In the genomic region with DNA sequence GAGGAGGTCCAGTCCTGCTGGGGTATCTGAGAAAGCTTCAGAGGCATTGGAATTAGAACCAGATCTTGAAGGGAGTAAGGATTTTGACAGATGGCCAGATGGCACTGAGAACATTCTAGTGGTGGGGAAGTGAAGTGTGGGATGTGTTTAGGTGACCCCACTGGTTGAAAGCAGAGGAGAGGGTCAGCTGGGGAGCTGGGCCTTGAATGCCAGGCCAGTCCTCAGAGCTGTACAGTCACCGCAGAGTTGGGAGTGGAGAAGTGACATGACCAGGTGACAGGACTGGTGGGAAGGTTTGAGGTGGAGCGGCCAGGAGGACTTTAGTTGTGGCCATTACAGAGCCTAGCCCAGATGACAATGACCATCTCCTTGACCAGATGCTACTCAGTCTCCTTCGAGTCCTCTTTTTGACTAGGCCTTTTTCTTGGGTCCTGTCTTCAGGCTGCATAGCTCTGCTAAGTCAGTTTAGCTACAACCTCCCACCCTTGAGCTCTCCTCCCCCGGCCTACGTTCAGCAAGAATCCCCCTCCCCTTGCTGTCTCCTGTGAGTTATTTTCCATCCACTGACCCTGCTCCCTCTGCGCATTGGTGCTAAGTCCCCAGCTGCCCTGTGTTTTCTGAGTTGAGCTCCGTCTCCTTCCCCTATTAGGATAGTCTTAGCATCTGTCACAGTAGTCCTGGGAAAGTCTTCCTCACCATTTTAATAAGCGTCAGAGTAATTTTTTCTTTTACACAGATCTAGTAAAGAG, we compare ENCODE assay signal across 19 cellular contexts. TPM values are rescaled to one million over a fixed set of nuclear protein-coding genes. Genes with fewer than 3 reads are reported as not detected.
A peak's percentile ranks its signal among the peaks of the same experiment; 100 is the strongest.
DNase-seq lines count a peak whose midpoint lies in the region; ATAC-seq, FAIRE-seq and TF ChIP-seq lines count a peak whose summit lies in the region.
"Had no signal": no experiment of that assay in that cellular context is flagged by ENCODE, and none has a peak within 500 bp of the region (broad histone marks: within the 10 kb centered on the region; RNA-seq: fewer than 3 reads in every experiment).

No MANE protein-coding gene starts in this region.

- H4K20me1 ChIP-seq in H1 (replicated peaks in 1 of 2; ENCODE audit: control insufficient read depth in 1 of 2, insufficient read depth in 2 of 2, low read length in 2 of 2): peaks cover under 1 to 2% of the 10 kb centered on the region in 2 experiments

- H2BK12ac ChIP-seq in H1 (ENCODE audit: low read depth, low read length): 0 out of 2 replicates have a peak overlapping the region, but pooled peaks have one; percentile 2

- peaks cover 9 to 80% (median 40%) of the 10 kb centered on the region in 4 donors for H3K4me1 Mint-ChIP-seq in CD4-positive, CD25-positive, alpha-beta regulatory T cell
- peaks cover 71% of the 10 kb centered on the region for H3K4me1 Mint-ChIP-seq in nephron

- no peak overlapping the region for H2BK5ac ChIP-seq in H1 (ENCODE audit: low read depth, low read length)

- H2BK20ac ChIP-seq in H1 (ENCODE audit: low read length): peak overlapping the region; percentile 52; the same call in 1 of the 2 replicates

- H3K4me2 ChIP-seq in H1 (ENCODE audit: insufficient read depth in 1 of 2, low read depth in 2 of 2, low read length in 2 of 2): peak overlapping the region in 1 of 2 experiments; percentile 36; a peak in 1 of 4 replicates

- H3K4me1 ChIP-seq in CD4-positive, CD25-positive, alpha-beta regulatory T cell (ENCODE audit: control insufficient read depth, insufficient read depth, low read length, poor library complexity, severe bottlenecking): no peaks in the 10 kb centered on the region
- peaks cover 22 to 45% (median 31%) of the 10 kb centered on the region in 4 experiments for H3K4me1 ChIP-seq in H1 (replicated peaks in 1 of 4; ENCODE audit: control insufficient read depth in 3 of 4, insufficient read depth in 4 of 4, low read length in 3 of 4)
- H3K4me1 ChIP-seq: BE2C had no signal

- H3K9me3 Mint-ChIP-seq in CD4-positive, CD25-positive, alpha-beta regulatory T cell: peaks cover 0 to 31% (median 4%) of the 10 kb centered on the region in 7 donors
- H3K9me3 Mint-ChIP-seq in nephron: peaks cover 6% of the 10 kb centered on the region

- TF ChIP-seq CTCF in H1 (IDR thresholded peaks at IDR 0.05; ENCODE audit: control extremely low read depth in 1 of 3, insufficient read depth in 1 of 3, low read depth in 1 of 3, low read length in 3 of 3) (no peak), nephron (IDR thresholded peaks at IDR 0.05; ENCODE audit: unreplicated experiment in 3 of 3) (no peak)

- no peaks in the 10 kb centered on the region for H3K23me2 ChIP-seq in H1 (ENCODE audit: low read depth, low read length)

- H3K27ac Mint-ChIP-seq in CD4-positive, CD25-positive, alpha-beta regulatory T cell: peak overlapping the region in 2 of 3 donors; percentile 17 to 31
- H3K27ac Mint-ChIP-seq in nephron: peak overlapping the region; percentile 2 to 24 (median 13)

- H3K14ac ChIP-seq in H1 (ENCODE audit: insufficient read length): no peak overlapping the region

- no peak overlapping the region for H3K23ac ChIP-seq in H1 (ENCODE audit: insufficient read length)

- H3K4me3 ChIP-seq in CD4-positive, CD25-positive, alpha-beta regulatory T cell (ENCODE audit: low read depth, low read length): no peak overlapping the region
- no peak overlapping the region for H3K4me3 ChIP-seq in H1 (ENCODE audit: extremely low read depth in 1 of 4, insufficient read depth in 2 of 4, low read depth in 3 of 4, low read length in 4 of 4)
- H3K4me3 ChIP-seq: MG63, Peyer's patch had no signal

- no peak for FAIRE-seq in H1 (lab: Jason Lieb, UNC)
- FAIRE-seq: H54, HepG2 had no signal

- H4K91ac ChIP-seq in H1 (replicated peaks; ENCODE audit: insufficient read length, low read length): no peak overlapping the region

- no peak overlapping the region for H3K56ac ChIP-seq in H1 (replicated peaks; ENCODE audit: insufficient read length, low read depth, low read length)

- no peak overlapping the region for H4K5ac ChIP-seq in H1 (ENCODE audit: insufficient read length, low read depth, low read length)

- peaks cover 14 to 80% of the 10 kb centered on the region in 2 experiments for H3K79me2 ChIP-seq in H1 (ENCODE audit: control insufficient read depth in 1 of 2, insufficient read depth in 2 of 2, low read length in 2 of 2)

- H3K4me3 Mint-ChIP-seq in CD4-positive, CD25-positive, alpha-beta regulatory T cell: no peak overlapping the region
- H3K4me3 Mint-ChIP-seq in nephron: no peak overlapping the region

- ATAC-seq in CD4-positive, CD25-positive, alpha-beta regulatory T cell (ENCODE audit: low read depth in 2 of 2): no peak
- ATAC-seq in GM21786 (IDR thresholded peaks at IDR 0.05; ENCODE audit: unreplicated experiment): no peak
- ATAC-seq: HepG2 had no signal

- H2AFZ ChIP-seq in H1 (ENCODE audit: low read length): no peak overlapping the region

- no peak for DNase-seq in CD4-positive, CD25-positive, alpha-beta regulatory T cell
- peak; percentile 86 for DNase-seq in NCI-H82 (lab: John Stamatoyannopoulos, UW)
- no peak for DNase-seq in H1 (ENCODE audit: low read depth in 1 of 2, low spot score in 2 of 2)
- DNase-seq in activated naive CD4-positive, alpha-beta T cell (lab: John Stamatoyannopoulos, UW): no peak
- no peak for DNase-seq in activated CD8-positive, alpha-beta memory T cell treated with anti-CD3 and anti-CD28 coated beads, Interleukin-2, amount 50 U/mL, for 4 hours
- DNase-seq: ACHN, BE2C, COR-L47, MG63, NCI-H1092 treated with DMSO at 0.1 percent for 48 hours, NCI-H1694, NCI-H2107, NCI-H748 treated with DMSO at 0.1 percent for 48 hours, Peyer's patch, SHP77 treated with DMSO at 0.1 percent for 48 hours had no signal

- H3K79me1 ChIP-seq in H1 (ENCODE audit: low read depth, low read length): peaks cover 19% of the 10 kb centered on the region

- 80% methylated on average over 8 of the region's 8 CpGs; no CpG with 5 or more reads in 1 of the 2 experiments for WGBS in H1 (ENCODE audit: extremely low coverage in 1 of 2, insufficient coverage in 1 of 2, insufficient read length in 1 of 2, insufficient replicate concordance in 2 of 2, low coverage in 1 of 2, low lambda C conversion rate in 2 of 2, missing lambda C conversion rate in 1 of 2), 2 experiments

- CTCF ChIA-PET in H1 (lab: Charles Lee; ENCODE audit: partially characterized antibody): interaction anchor here (0.6 to 1.6 kb wide), 3 partner anchors 10 to 717 kb away, joined by 3 to 4 read pairs (median 3); no protein-coding TSS in a partner anchor

- H2BK120ac ChIP-seq in H1 (replicated peaks; ENCODE audit: low read depth, low read length): no peak overlapping the region

- H2BK15ac ChIP-seq in H1 (ENCODE audit: low read length): no peak overlapping the region

- H3K9me3 ChIP-seq in CD4-positive, CD25-positive, alpha-beta regulatory T cell (ENCODE audit: control insufficient read depth in 2 of 2, low read length in 2 of 2): peaks cover 12 to 28% of the 10 kb centered on the region in 2 experiments
- H3K9me3 ChIP-seq in H1 (ENCODE audit: insufficient read depth in 2 of 2, low read depth in 1 of 2, low read length in 1 of 2): no peaks in the 10 kb centered on the region
- H3K9me3 ChIP-seq: Peyer's patch had no signal

- H3K36me3 Mint-ChIP-seq in CD4-positive, CD25-positive, alpha-beta regulatory T cell: peaks cover 33% of the 10 kb centered on the region
- H3K36me3 Mint-ChIP-seq in nephron (ENCODE audit: low read depth): peaks cover 10% of the 10 kb centered on the region

- TF ChIP-seq POLR2A in H1 (IDR thresholded peaks at IDR 0.05; ENCODE audit: control extremely low read depth in 1 of 2, low read depth in 2 of 2, low read length in 2 of 2): no peak

- TF ChIP-seq RAD21 in H1 (IDR thresholded peaks at IDR 0.05 in 1 of 2, conservative IDR thresholded peaks at IDR 0.05 in 1 of 2; ENCODE audit: low read depth in 2 of 2, low read length in 2 of 2): no peak

- no peaks in the 10 kb centered on the region for H3K27me3 Mint-ChIP-seq in CD4-positive, CD25-positive, alpha-beta regulatory T cell
- H3K27me3 Mint-ChIP-seq in nephron (ENCODE audit: low read depth): no peaks in the 10 kb centered on the region

- H2AK5ac ChIP-seq in H1 (ENCODE audit: low read depth, low read length): no peak overlapping the region

- no peak for TF ChIP-seq EP300 in H1 (IDR thresholded peaks at IDR 0.05; ENCODE audit: borderline replicate concordance in 1 of 2, low read depth in 2 of 2, low read length in 2 of 2)

- POLR2A ChIA-PET in H1 (lab: Charles Lee; ENCODE audit: partially characterized antibody): interaction anchor here (2.5 kb wide), 1 partner anchor 8 kb away, joined by 11 read pairs; no protein-coding TSS in a partner anchor

- H3K18ac ChIP-seq in H1 (ENCODE audit: extremely low read depth, low read length): no peak overlapping the region

- no peak overlapping the region for H3K9ac ChIP-seq in H1 (replicated peaks in 1 of 4; ENCODE audit: extremely low read depth in 1 of 4, low read depth in 3 of 4, low read length in 3 of 4)

- no peaks in the 10 kb centered on the region for H3K27me3 ChIP-seq in CD4-positive, CD25-positive, alpha-beta regulatory T cell (ENCODE audit: control insufficient read depth, insufficient read depth, low read length)
- H3K27me3 ChIP-seq in H1 (replicated peaks in 1 of 4; ENCODE audit: control insufficient read depth in 3 of 4, extremely low read depth in 1 of 4, insufficient read depth in 3 of 4, low read length in 3 of 4): no peaks in the 10 kb centered on the region
- H3K27me3 ChIP-seq: BE2C, MG63, Peyer's patch had no signal

- H3K27ac ChIP-seq in CD4-positive, CD25-positive, alpha-beta regulatory T cell (ENCODE audit: insufficient read depth, low read length, poor library complexity, severe bottlenecking): no peak overlapping the region
- no peak overlapping the region for H3K27ac ChIP-seq in H1 (ENCODE audit: low read depth, low read length)
- H3K27ac ChIP-seq: Peyer's patch had no signal

- no peak overlapping the region for H3K4ac ChIP-seq in H1 (replicated peaks; ENCODE audit: insufficient read length, low read depth, low read length)

- no peaks in the 10 kb centered on the region for H3K36me3 ChIP-seq in CD4-positive, CD25-positive, alpha-beta regulatory T cell (ENCODE audit: control insufficient read depth, insufficient read depth, low read length)
- no peaks in the 10 kb centered on the region for H3K36me3 ChIP-seq in H1 (ENCODE audit: control insufficient read depth in 2 of 4, insufficient read depth in 4 of 4, low read length in 3 of 4)
- H3K36me3 ChIP-seq: BE2C, MG63, Peyer's patch had no signal

- no peak overlapping the region for H4K8ac ChIP-seq in H1 (ENCODE audit: extremely low read depth, insufficient read depth, low read length)

RNA-seq across cellular contexts. Expression of gene CCNY, which starts 56.3 kb away (rescaled TPM):
- total RNA-seq in CD4-positive, CD25-positive, alpha-beta regulatory T cell: 58.3 TPM
- 10 to 100 TPM in 2 of 4 donors, 1 to 10 TPM in 2; 6.4 to 21.1 (median 9.8) TPM for polyA plus RNA-seq in CD4-positive, CD25-positive, alpha-beta regulatory T cell
- total RNA-seq in H1 (2021; fragmentation: NEBNext Ultra II Directional; extraction: Animal tissue kit (Norgen Biotek cat#: 25700)): 67.5 and 68.2 TPM in 2 replicates
- polyA plus RNA-seq in H1 (2011; rRNA removed): 16.9 and 25.3 TPM in 2 replicates
- 23.8 TPM for polyA plus RNA-seq in H1 (2011; cell fraction: cytosol; rRNA removed)
- polyA plus RNA-seq in H1 (2011; cell fraction: nucleus; rRNA removed): 18.4 TPM
- polyA plus RNA-seq in H1 (2012, experiment 1 of 2): 41.0 to 52.4 TPM (median 50.4 TPM) in 4 replicates
- polyA plus RNA-seq in H1 (2012, experiment 2 of 2): 34.7 TPM
- polyA plus RNA-seq in H1 (2013, experiment 1 of 2): 29.3 TPM
- polyA plus RNA-seq in H1 (2013, experiment 2 of 2): 28.2 TPM
- polyA minus RNA-seq in H1 (2011; rRNA and poly(A)+ RNA removed): 53.5 and 75.8 TPM in 2 replicates
- polyA minus RNA-seq in H1 (2011; cell fraction: cytosol; rRNA and poly(A)+ RNA removed): 20.4 TPM
- 21.2 TPM for polyA minus RNA-seq in H1 (2011; cell fraction: nucleus; rRNA and poly(A)+ RNA removed)
